In genomic region chr15:87881001-87881400, GRCh38 we compare ENCODE assay signal across 1 cellular context.
TF ChIP-seq lines count a peak whose summit lies in the region.

No MANE protein-coding gene starts in this region.

TF ChIP-seq in HepG2, 621 proteins besides CTCF, POLR2A, EP300 and RAD21 (continued from another document):
- TF ChIP-seq ZNF318 (CRISPR knock-in tag; IDR thresholded peaks at IDR 0.05) (no peak), ATF7-NPFF (CRISPR knock-in tag; IDR thresholded peaks at IDR 0.05; ENCODE audit: low read depth) (no peak), ZFP36L1 (CRISPR knock-in tag; IDR thresholded peaks at IDR 0.05) (no peak), ZNF556 (CRISPR knock-in tag; IDR thresholded peaks at IDR 0.05; ENCODE audit: borderline replicate concordance) (no peak), ZBTB26 (CRISPR knock-in tag; IDR thresholded peaks at IDR 0.05; ENCODE audit: borderline replicate concordance) (no peak), ZNF562 (CRISPR knock-in tag; IDR thresholded peaks at IDR 0.05; ENCODE audit: borderline replicate concordance) (no peak), ZNF230 (CRISPR knock-in tag; IDR thresholded peaks at IDR 0.05) (no peak), HOXA9 (CRISPR knock-in tag; IDR thresholded peaks at IDR 0.05; ENCODE audit: borderline replicate concordance) (no peak), E2F5 (CRISPR knock-in tag; conservative IDR thresholded peaks at IDR 0.05) (no peak), MZF1 (CRISPR knock-in tag; IDR thresholded peaks at IDR 0.05; ENCODE audit: borderline replicate concordance) (no peak), ZNF800 (CRISPR knock-in tag; IDR thresholded peaks at IDR 0.05) (no peak), ZNF530 (CRISPR knock-in tag; IDR thresholded peaks at IDR 0.05; ENCODE audit: low read depth) (no peak), ZBTB7A (CRISPR knock-in tag; IDR thresholded peaks at IDR 0.05) (no peak), ZNF839 (CRISPR knock-in tag; IDR thresholded peaks at IDR 0.05; ENCODE audit: borderline replicate concordance) (no peak), SMARCC2 (IDR thresholded peaks at IDR 0.05) (no peak), ZNF737 (CRISPR knock-in tag; IDR thresholded peaks at IDR 0.05; ENCODE audit: borderline replicate concordance) (no peak), ZHX2 (IDR thresholded peaks at IDR 0.05; ENCODE audit: low read depth) (no peak), ZHX2 (CRISPR knock-in tag; IDR thresholded peaks at IDR 0.05; ENCODE audit: borderline replicate concordance) (no peak)
